Comparison of ENCODE assay signal across 24 cellular contexts in genomic region chr4:2865381-2865780, GRCh38. TPM values are rescaled to one million over a fixed set of nuclear protein-coding genes. Genes with fewer than 3 reads are reported as not detected.
A peak's percentile ranks its signal among the peaks of the same experiment; 100 is the strongest.
DNase-seq lines count a peak whose midpoint lies in the region; ATAC-seq and TF ChIP-seq lines count a peak whose summit lies in the region.
"Had no signal": no experiment of that assay in that cellular context is flagged by ENCODE, and none has a peak within 500 bp of the region (broad histone marks: within the 10 kb centered on the region; RNA-seq: fewer than 3 reads in every experiment).

No MANE protein-coding gene starts in this region.

- peak overlapping the region; percentile 47 to 69 for H3K27ac Mint-ChIP-seq in natural killer cell
- H3K27ac Mint-ChIP-seq in natural killer cell treated with Interleukin-12 subunit alpha and Interleukin-12 subunit beta and Interleukin-15 and Interleukin-18, amount 100 ng/mL, for 72 hours, result peak overlapping the region in 1 of 2 donors; percentile 15
- H3K27ac Mint-ChIP-seq in brain, result peak overlapping the region in 4 of 5 experiments; percentile 7 to 74 (median 52)
- peak overlapping the region; percentile 20 for H3K27ac Mint-ChIP-seq in type B pancreatic cell
- no peak overlapping the region for H3K27ac Mint-ChIP-seq in activated T-helper 2 cell treated with anti-CD3 and anti-CD28 coated beads, Interferon-gamma antibody, Interleukin-2, Interleukin-4, amounts not matched to agents 10 μg/mL and 5 μg/mL and 100 μg/mL, durations not matched to agents 14 hours and 24 hours and 36 hours
- H3K27ac Mint-ChIP-seq: activated CD4-positive, alpha-beta memory T cell treated with anti-CD3 and anti-CD28 coated beads, Interleukin-2, amount 10 ng/mL, durations not matched to agents 7 days and 5 days; activated naive CD4-positive, alpha-beta T cell treated with anti-CD3 and anti-CD28 coated beads for 36 hours had no signal

- H4K20me1 ChIP-seq in Karpas-422 (ENCODE audit: insufficient read depth, low read depth, low read length), result peaks cover 55% of the 10 kb centered on the region

- H3K79me2 ChIP-seq in Karpas-422 (ENCODE audit: low read length), result peaks cover 8% of the 10 kb centered on the region; the same call in 1 of the 2 replicates

- DNase-seq in natural killer cell, result no peak
- no peak for DNase-seq in natural killer cell treated with Interleukin-12 subunit alpha and Interleukin-12 subunit beta and Interleukin-15 and Interleukin-18, amount 100 ng/mL, for 72 hours (ENCODE audit: low spot score)
- DNase-seq in medulla oblongata (ENCODE audit: extremely low spot score), result peak; percentile 21
- DNase-seq in type B pancreatic cell (ENCODE audit: extremely low spot score, unreplicated experiment), result no peak
- no peak for DNase-seq in Karpas-422
- DNase-seq in dermis blood vessel endothelial cell, result no peak
- DNase-seq in activated T-helper 2 cell treated with anti-CD3 and anti-CD28 coated beads, Interferon-gamma antibody, Interleukin-2, Interleukin-4, amounts not matched to agents 10 μg/mL and 5 μg/mL and 100 μg/mL, durations not matched to agents 14 hours and 24 hours and 36 hours (ENCODE audit: low spot score), result no peak
- DNase-seq: activated CD4-positive, alpha-beta memory T cell treated with anti-CD3 and anti-CD28 coated beads, Interleukin-2, amount 10 ng/mL, durations not matched to agents 7 days and 5 days; activated naive CD4-positive, alpha-beta T cell treated with anti-CD3 and anti-CD28 coated beads for 36 hours; activated T-cell treated with anti-CD3 and anti-CD28 coated beads, Interleukin-2, amount 50 U/mL, for 4 hours; aorta; CD8-positive, alpha-beta memory T cell; DMS153; effector memory CD4-positive, alpha-beta T cell; MG63; midbrain; NCI-H1436 treated with DMSO at 0.1 percent for 48 hours; NCI-H526; stimulated activated CD4-positive, alpha-beta T cell treated with anti-CD3 and anti-CD28 coated beads, Interleukin-2, amount 100 ng/mL, for 48 hours; stimulated activated naive CD4-positive, alpha-beta T cell had no signal

- H2AFZ ChIP-seq in Karpas-422 (ENCODE audit: low read length), result no peak overlapping the region

- H3K36me3 ChIP-seq in Karpas-422 (ENCODE audit: insufficient read depth, low read length), result no peaks in the 10 kb centered on the region
- H3K36me3 ChIP-seq: MG63, thoracic aorta had no signal

- H3K4me1 ChIP-seq in Karpas-422 (ENCODE audit: low read length), result peaks cover 7% of the 10 kb centered on the region

- peaks cover 90 to 91% of the 10 kb centered on the region in 2 donors for H3K4me1 Mint-ChIP-seq in natural killer cell
- H3K4me1 Mint-ChIP-seq in natural killer cell treated with Interleukin-12 subunit alpha and Interleukin-12 subunit beta and Interleukin-15 and Interleukin-18, amount 100 ng/mL, for 72 hours (ENCODE audit: low read depth in 2 of 2), result peaks cover 66 to 74% of the 10 kb centered on the region in 2 donors
- peaks cover 93% of the 10 kb centered on the region for H3K4me1 Mint-ChIP-seq in brain
- peaks cover 77% of the 10 kb centered on the region for H3K4me1 Mint-ChIP-seq in type B pancreatic cell (ENCODE audit: unreplicated experiment)
- peaks cover 50% of the 10 kb centered on the region for H3K4me1 Mint-ChIP-seq in activated T-helper 2 cell treated with anti-CD3 and anti-CD28 coated beads, Interferon-gamma antibody, Interleukin-2, Interleukin-4, amounts not matched to agents 10 μg/mL and 5 μg/mL and 100 μg/mL, durations not matched to agents 14 hours and 24 hours and 36 hours (ENCODE audit: low read depth)

- no peak for ATAC-seq in natural killer cell
- no peak for ATAC-seq in natural killer cell treated with Interleukin-12 subunit alpha and Interleukin-12 subunit beta and Interleukin-15 and Interleukin-18, amount 100 ng/mL, for 72 hours
- ATAC-seq: activated CD4-positive, CD25-positive, alpha-beta regulatory T cell treated with anti-CD3 and anti-CD28 coated beads, Interleukin-2, amount 50 U/mL, for 24 hours; activated T-cell treated with anti-CD3 and anti-CD28 coated beads, Interleukin-2, amount 50 U/mL, for 4 hours had no signal

- no peaks in the 10 kb centered on the region for H3K27me3 ChIP-seq in Karpas-422 (ENCODE audit: low read length)
- H3K27me3 ChIP-seq: MG63 had no signal

- H3K36me3 Mint-ChIP-seq in natural killer cell (no peaks in the 10 kb centered on the region), brain (peaks cover under 1% of the 10 kb centered on the region), type B pancreatic cell (no peaks in the 10 kb centered on the region)
- no peaks in the 10 kb centered on the region for H3K36me3 Mint-ChIP-seq in natural killer cell treated with Interleukin-12 subunit alpha and Interleukin-12 subunit beta and Interleukin-15 and Interleukin-18, amount 100 ng/mL, for 72 hours
- peaks cover 15% of the 10 kb centered on the region for H3K36me3 Mint-ChIP-seq in activated T-helper 2 cell treated with anti-CD3 and anti-CD28 coated beads, Interferon-gamma antibody, Interleukin-2, Interleukin-4, amounts not matched to agents 10 μg/mL and 5 μg/mL and 100 μg/mL, durations not matched to agents 14 hours and 24 hours and 36 hours (ENCODE audit: low read depth)

- H3K27me3 Mint-ChIP-seq in natural killer cell (ENCODE audit: low read depth in 2 of 2) (no peaks in the 10 kb centered on the region), brain (peaks cover 3% of the 10 kb centered on the region), type B pancreatic cell (no peaks in the 10 kb centered on the region)
- H3K27me3 Mint-ChIP-seq in natural killer cell treated with Interleukin-12 subunit alpha and Interleukin-12 subunit beta and Interleukin-15 and Interleukin-18, amount 100 ng/mL, for 72 hours, result no peaks in the 10 kb centered on the region
- H3K27me3 Mint-ChIP-seq in activated T-helper 2 cell treated with anti-CD3 and anti-CD28 coated beads, Interferon-gamma antibody, Interleukin-2, Interleukin-4, amounts not matched to agents 10 μg/mL and 5 μg/mL and 100 μg/mL, durations not matched to agents 14 hours and 24 hours and 36 hours (ENCODE audit: low read depth), result no peaks in the 10 kb centered on the region
- H3K27me3 Mint-ChIP-seq: activated CD4-positive, alpha-beta memory T cell treated with anti-CD3 and anti-CD28 coated beads, Interleukin-2, amount 10 ng/mL, durations not matched to agents 7 days and 5 days; CD8-positive, alpha-beta memory T cell had no signal

- H3K4me3 ChIP-seq in Karpas-422 (ENCODE audit: low read length), result no peak overlapping the region
- H3K4me3 ChIP-seq: MG63, SK-N-MC, thoracic aorta had no signal

- no peak overlapping the region for H3K4me2 ChIP-seq in Karpas-422 (ENCODE audit: low read depth, low read length, poor library complexity, severe bottlenecking)

- no peak overlapping the region for H3K27ac ChIP-seq in Karpas-422 (ENCODE audit: low read length)
- H3K27ac ChIP-seq: SK-N-MC, thoracic aorta had no signal

- intact Hi-C loops in natural killer cell (cut with micrococcal nuclease), result no loop called here
- intact Hi-C loops in activated T-helper 2 cell treated with anti-CD3 and anti-CD28 coated beads, Interferon-gamma antibody, Interleukin-2, Interleukin-4, amounts not matched to agents 10 μg/mL and 5 μg/mL and 100 μg/mL, durations not matched to agents 14 hours and 24 hours and 36 hours (cut with micrococcal nuclease), result no loop called here

- no peaks in the 10 kb centered on the region for H3K9me3 ChIP-seq in Karpas-422 (ENCODE audit: low read length)
- H3K9me3 ChIP-seq: MG63, thoracic aorta had no signal

- H3K9me3 Mint-ChIP-seq in natural killer cell (no peaks in the 10 kb centered on the region), brain (no peaks in the 10 kb centered on the region), type B pancreatic cell (no peaks in the 10 kb centered on the region)
- no peaks in the 10 kb centered on the region for H3K9me3 Mint-ChIP-seq in natural killer cell treated with Interleukin-12 subunit alpha and Interleukin-12 subunit beta and Interleukin-15 and Interleukin-18, amount 100 ng/mL, for 72 hours
- no peaks in the 10 kb centered on the region for H3K9me3 Mint-ChIP-seq in activated T-helper 2 cell treated with anti-CD3 and anti-CD28 coated beads, Interferon-gamma antibody, Interleukin-2, Interleukin-4, amounts not matched to agents 10 μg/mL and 5 μg/mL and 100 μg/mL, durations not matched to agents 14 hours and 24 hours and 36 hours
- H3K9me3 Mint-ChIP-seq: activated CD4-positive, alpha-beta memory T cell treated with anti-CD3 and anti-CD28 coated beads, Interleukin-2, amount 10 ng/mL, durations not matched to agents 7 days and 5 days; activated naive CD4-positive, alpha-beta T cell treated with anti-CD3 and anti-CD28 coated beads for 36 hours; activated T-cell treated with anti-CD3 and anti-CD28 coated beads, Interleukin-2, amount 50 U/mL, for 4 hours; CD8-positive, alpha-beta memory T cell had no signal

- TF ChIP-seq CTCF in natural killer cell (IDR thresholded peaks at IDR 0.05) (no peak), brain (conservative IDR thresholded peaks at IDR 0.05) (no peak), type B pancreatic cell (conservative IDR thresholded peaks at IDR 0.05) (no peak)

- H3K4me3 Mint-ChIP-seq in natural killer cell (no peak overlapping the region), brain (peak overlapping the region in 1 of 5 experiments; percentile 44), type B pancreatic cell (no peak overlapping the region)
- H3K4me3 Mint-ChIP-seq in natural killer cell treated with Interleukin-12 subunit alpha and Interleukin-12 subunit beta and Interleukin-15 and Interleukin-18, amount 100 ng/mL, for 72 hours, result no peak overlapping the region
- H3K4me3 Mint-ChIP-seq in activated T-helper 2 cell treated with anti-CD3 and anti-CD28 coated beads, Interferon-gamma antibody, Interleukin-2, Interleukin-4, amounts not matched to agents 10 μg/mL and 5 μg/mL and 100 μg/mL, durations not matched to agents 14 hours and 24 hours and 36 hours (ENCODE audit: low read depth), result no peak overlapping the region
- H3K4me3 Mint-ChIP-seq: activated CD4-positive, alpha-beta memory T cell treated with anti-CD3 and anti-CD28 coated beads, Interleukin-2, amount 10 ng/mL, durations not matched to agents 7 days and 5 days; activated naive CD4-positive, alpha-beta T cell treated with anti-CD3 and anti-CD28 coated beads for 36 hours; activated T-cell treated with anti-CD3 and anti-CD28 coated beads, Interleukin-2, amount 50 U/mL, for 4 hours; CD8-positive, alpha-beta memory T cell had no signal

- no peaks in the 10 kb centered on the region for H3K9me2 ChIP-seq in Karpas-422 (replicated peaks; ENCODE audit: insufficient read depth, low read length)

- no peak overlapping the region for H3K9ac ChIP-seq in Karpas-422 (ENCODE audit: low read length)

RNA-seq across cellular contexts. Expression of gene ADD1, which starts 21.7 kb away (rescaled TPM):
- total RNA-seq in natural killer cell (100 to 1,000 TPM; 383 to 465 (median 452) TPM), type B pancreatic cell (ENCODE audit: low replicate concordance) (197 and 235 TPM in 2 replicates), dermis blood vessel endothelial cell (168 and 270 TPM in 2 replicates)
- total RNA-seq in natural killer cell treated with Interleukin-12 subunit alpha and Interleukin-12 subunit beta and Interleukin-15 and Interleukin-18, amount 100 ng/mL, for 72 hours, result 100 to 1,000 TPM; 259 to 291 TPM
- polyA plus RNA-seq in brain (ENCODE audit: insufficient read depth, low read depth, low replicate concordance), result 408 TPM
- 62.9 and 69.7 TPM in 2 replicates for total RNA-seq in Karpas-422 (2014; rRNA removed; shearing (Covaris generic); ENCODE audit: low replicate concordance)
- 240 and 242 TPM in 2 replicates for total RNA-seq in activated T-helper 2 cell treated with anti-CD3 and anti-CD28 coated beads, Interferon-gamma antibody, Interleukin-2, Interleukin-4, amounts not matched to agents 10 μg/mL and 5 μg/mL and 100 μg/mL, durations not matched to agents 14 hours and 24 hours and 36 hours
